23 cellular contexts compared by ENCODE assay signal in the genomic region with DNA sequence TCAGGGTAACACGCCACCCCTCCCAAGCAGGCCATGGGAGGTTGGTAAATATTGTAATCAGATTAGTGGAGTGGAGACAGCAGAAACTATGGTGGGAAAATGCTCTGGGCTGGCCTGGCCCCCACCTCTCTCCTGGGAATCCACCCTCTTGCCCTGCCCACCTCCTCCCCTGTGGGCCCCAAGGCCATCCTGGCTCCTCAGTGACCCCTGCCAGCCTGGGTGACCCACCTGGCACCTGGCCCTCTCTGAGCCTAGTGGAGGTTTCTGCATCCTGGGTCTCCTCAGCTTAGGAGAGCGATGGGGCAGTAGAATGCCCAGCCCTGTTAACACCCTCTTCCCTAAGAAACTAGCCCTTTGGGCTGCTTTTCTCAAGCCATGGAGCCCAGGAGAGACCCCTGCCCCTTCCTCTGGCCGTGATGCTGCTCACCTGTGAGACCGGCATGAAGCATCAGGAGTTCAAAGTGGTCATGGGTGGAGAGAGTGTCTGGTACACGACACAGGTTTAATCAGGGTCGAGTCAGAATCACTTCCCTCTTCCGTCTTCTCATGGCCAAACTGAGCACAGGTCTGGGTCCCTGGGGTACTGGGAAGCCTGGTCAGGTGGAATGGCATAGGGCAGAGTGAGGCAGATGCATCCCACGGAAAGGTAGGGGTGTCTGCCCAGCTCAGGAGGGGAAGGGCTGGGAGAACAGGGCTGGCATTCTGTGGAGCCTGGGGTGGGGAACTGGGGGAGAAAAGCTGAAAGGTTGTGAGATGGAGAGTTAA. TPM values are rescaled to one million over a fixed set of nuclear protein-coding genes. Genes with fewer than 3 reads are reported as not detected.
"Had no signal": no experiment of that assay in that cellular context is flagged by ENCODE, and none has a peak within 500 bp of the region (broad histone marks: within the 10 kb centered on the region; RNA-seq: fewer than 3 reads in every experiment).

No MANE protein-coding gene starts in this region.

- H3K36me3 ChIP-seq: brain microvascular endothelial cell, cardiac muscle cell, MG63 had no signal

- H3K9me3 ChIP-seq: MG63 had no signal

- H3K4me3 Mint-ChIP-seq: activated CD4-positive, alpha-beta memory T cell treated with anti-CD3 and anti-CD28 coated beads for 36 hours; activated CD4-positive, alpha-beta T cell treated with anti-CD3 and anti-CD28 coated beads, Interleukin-2, amount 10 ng/mL, durations not matched to agents 7 days and 5 days; activated naive CD4-positive, alpha-beta T cell treated with anti-CD3 and anti-CD28 coated beads, Interleukin-2, amount 10 ng/mL, durations not matched to agents 7 days and 5 days; activated naive CD8-positive, alpha-beta T cell treated with anti-CD3 and anti-CD28 coated beads for 36 hours; activated T-cell treated with anti-CD3 and anti-CD28 coated beads, Interleukin-2, amount 50 U/mL, for 4 hours had no signal

- H3K27me3 ChIP-seq: MG63 had no signal

- H3K4me2 ChIP-seq: PC-9 had no signal

- H3K27ac ChIP-seq: brain microvascular endothelial cell, cardiac muscle cell, PC-9 had no signal

- DNase-seq: activated CD4-positive, alpha-beta memory T cell treated with anti-CD3 and anti-CD28 coated beads for 36 hours; activated CD4-positive, alpha-beta T cell treated with anti-CD3 and anti-CD28 coated beads, Interleukin-2, amount 10 ng/mL, durations not matched to agents 7 days and 5 days; activated CD4-positive, CD25-positive, alpha-beta regulatory T cell; activated CD8-positive, alpha-beta memory T cell treated with anti-CD3 and anti-CD28 coated beads for 24 hours; activated gamma-delta T cell treated with Interleukin-2 at 50 U/mL for 16 hours; activated naive CD4-positive, alpha-beta T cell treated with anti-CD3 and anti-CD28 coated beads, Interleukin-2, amount 10 ng/mL, durations not matched to agents 7 days and 5 days; activated naive CD8-positive, alpha-beta T cell treated with anti-CD3 and anti-CD28 coated beads for 36 hours; activated T-cell treated with anti-CD3 and anti-CD28 coated beads, Interleukin-2, amount 50 U/mL, for 4 hours; brain microvascular endothelial cell; MG63; NCI-H1105; NCI-H187; NCI-H2081; NCI-H446 treated with DMSO at 0.1 percent for 48 hours; NCI-H524 treated with DMSO at 0.1 percent for 48 hours; NCI-H748 treated with DMSO at 0.1 percent for 48 hours; NK-92 treated with Interleukin-12 subunit alpha and Interleukin-12 subunit beta, amount 100 ng/mL, for 24 hours; PC-9; SHP77 treated with DMSO at 0.1 percent for 48 hours; T-helper 2 cell; T1000 had no signal

- ATAC-seq: activated T-cell treated with anti-CD3 and anti-CD28 coated beads, Interleukin-2, amount 50 U/mL, for 4 hours had no signal

- H3K4me1 Mint-ChIP-seq: activated CD4-positive, alpha-beta T cell treated with anti-CD3 and anti-CD28 coated beads, Interleukin-2, amount 10 ng/mL, durations not matched to agents 7 days and 5 days; activated naive CD4-positive, alpha-beta T cell treated with anti-CD3 and anti-CD28 coated beads, Interleukin-2, amount 10 ng/mL, durations not matched to agents 7 days and 5 days; activated naive CD8-positive, alpha-beta T cell treated with anti-CD3 and anti-CD28 coated beads for 36 hours had no signal

- H3K36me3 Mint-ChIP-seq: activated CD4-positive, alpha-beta memory T cell treated with anti-CD3 and anti-CD28 coated beads for 36 hours; activated naive CD4-positive, alpha-beta T cell treated with anti-CD3 and anti-CD28 coated beads, Interleukin-2, amount 10 ng/mL, durations not matched to agents 7 days and 5 days; activated naive CD8-positive, alpha-beta T cell treated with anti-CD3 and anti-CD28 coated beads for 36 hours had no signal

- H3K27ac Mint-ChIP-seq: activated CD4-positive, alpha-beta memory T cell treated with anti-CD3 and anti-CD28 coated beads for 36 hours; activated CD4-positive, alpha-beta T cell treated with anti-CD3 and anti-CD28 coated beads, Interleukin-2, amount 10 ng/mL, durations not matched to agents 7 days and 5 days; activated naive CD4-positive, alpha-beta T cell treated with anti-CD3 and anti-CD28 coated beads, Interleukin-2, amount 10 ng/mL, durations not matched to agents 7 days and 5 days; activated naive CD8-positive, alpha-beta T cell treated with anti-CD3 and anti-CD28 coated beads for 36 hours had no signal

- FAIRE-seq: TTC549 had no signal

- H3K4me3 ChIP-seq: cardiac muscle cell, MG63, PC-9 had no signal

- H3K9me3 Mint-ChIP-seq: activated CD4-positive, alpha-beta memory T cell treated with anti-CD3 and anti-CD28 coated beads for 36 hours; activated CD4-positive, alpha-beta T cell treated with anti-CD3 and anti-CD28 coated beads, Interleukin-2, amount 10 ng/mL, durations not matched to agents 7 days and 5 days; activated naive CD4-positive, alpha-beta T cell treated with anti-CD3 and anti-CD28 coated beads, Interleukin-2, amount 10 ng/mL, durations not matched to agents 7 days and 5 days; activated naive CD8-positive, alpha-beta T cell treated with anti-CD3 and anti-CD28 coated beads for 36 hours; activated T-cell treated with anti-CD3 and anti-CD28 coated beads, Interleukin-2, amount 50 U/mL, for 4 hours had no signal

- H2AFZ ChIP-seq: PC-9 had no signal

RNA-seq across cellular contexts. Expression of gene DMBX1, which starts 10.7 kb away (rescaled TPM):
- total RNA-seq: activated naive CD8-positive, alpha-beta T cell treated with anti-CD3 and anti-CD28 coated beads for 36 hours; activated T-cell treated with anti-CD3 and anti-CD28 coated beads, Interleukin-2, amount 50 U/mL, for 4 hours; cardiac muscle cell had no signal
- polyA plus RNA-seq: cardiac muscle cell had no signal
